In genomic region chr6:140636698-140637402, GRCh38 we compare ENCODE assay signal across 12 cellular contexts.
DNase-seq lines count a peak whose midpoint lies in the region; ATAC-seq, FAIRE-seq and TF ChIP-seq lines count a peak whose summit lies in the region.
"Had no signal": no experiment of that assay in that cellular context is flagged by ENCODE, and none has a peak within 500 bp of the region (broad histone marks: within the 10 kb centered on the region; RNA-seq: fewer than 3 reads in every experiment).

No MANE protein-coding gene starts in this region.

- H3K4me1 ChIP-seq in HUES64 (ENCODE audit: insufficient read depth, low read length) (peaks cover 13% of the 10 kb centered on the region; the same call in 1 of the 2 replicates), K562 (replicated peaks in 1 of 2; ENCODE audit: control insufficient read depth in 2 of 2, insufficient read depth in 2 of 2, low read length in 2 of 2) (no peaks in the 10 kb centered on the region)

- no peak for ATAC-seq in K562
- no peak for ATAC-seq in stimulated activated memory B cell treated with anti-CD40 and anti-IgM and Interleukin-4, amounts not matched to agents 10 μg/mL and 1 μg/mL and 100 μg/mL, for 72 hours
- ATAC-seq: mucosa of descending colon had no signal

- CTCF ChIA-PET in K562 (lab: Yijun Ruan, JAX; ENCODE audit: low intra/inter-chr PET ratio) (no interaction called here), Calu3 (lab: Charles Lee) (interaction anchor here (0.7 kb wide), 1 partner anchor 149 kb away, joined by 3 read pairs; no protein-coding TSS in a partner anchor)

- peak overlapping the region; percentile 24 for H3K4me3 Mint-ChIP-seq in stimulated activated memory B cell treated with anti-CD40 and anti-IgM and Interleukin-4, amounts not matched to agents 10 μg/mL and 1 μg/mL and 100 μg/mL, for 72 hours
- H3K4me3 Mint-ChIP-seq in Calu3 (ENCODE audit: low read depth, unreplicated experiment) = no peak overlapping the region
- H3K4me3 Mint-ChIP-seq: activated naive CD4-positive, alpha-beta T cell treated with anti-CD3 and anti-CD28 coated beads, Interleukin-2, amount 50 U/mL, for 24 hours had no signal

- H4K20me1 ChIP-seq in K562 (replicated peaks; ENCODE audit: control insufficient read depth, insufficient read depth, low read length) = no peaks in the 10 kb centered on the region

- no peaks in the 10 kb centered on the region for H3K36me3 Mint-ChIP-seq in stimulated activated memory B cell treated with anti-CD40 and anti-IgM and Interleukin-4, amounts not matched to agents 10 μg/mL and 1 μg/mL and 100 μg/mL, for 72 hours
- H3K36me3 Mint-ChIP-seq in Calu3 (ENCODE audit: insufficient read depth, unreplicated experiment) = no peaks in the 10 kb centered on the region
- H3K36me3 Mint-ChIP-seq: activated naive CD4-positive, alpha-beta T cell treated with anti-CD3 and anti-CD28 coated beads, Interleukin-2, amount 50 U/mL, for 24 hours had no signal

- no peak overlapping the region for H3K4me2 ChIP-seq in K562 (ENCODE audit: insufficient read depth, low read length)

- BruUV-seq in K562 (replicated peaks; lab: Mats Ljungman, UMichigan) (no TSS peak), Calu3 (replicated peaks; lab: Mats Ljungman, UMichigan) (no TSS peak)

- H3K27ac ChIP-seq in HUES64 (ENCODE audit: low read depth, low read length) (peak overlapping the region; percentile 56; the same call in 1 of the 2 replicates), K562 (ENCODE audit: extremely low read depth, low read depth, low read length) (no peak overlapping the region)
- H3K27ac ChIP-seq: epithelial cell of prostate had no signal

- H3K4me3 ChIP-seq in HUES64 (ENCODE audit: low read length) = no peak overlapping the region
- H3K4me3 ChIP-seq in K562 = no peak overlapping the region
- H3K4me3 ChIP-seq: mucosa of descending colon had no signal

- intact Hi-C loops in K562 (cut with micrococcal nuclease) = no loop called here
- intact Hi-C loops in Calu3 (cut with micrococcal nuclease; ENCODE audit: unreplicated experiment) = no loop called here

- 77% methylated on average over 4 of the region's 4 CpGs for WGBS in HUES64
- 52% methylated on average over 4 of the region's 4 CpGs for WGBS in K562 (ENCODE audit: insufficient coverage, low coverage, missing lambda C conversion rate)

- H3K79me2 ChIP-seq in K562 (ENCODE audit: control insufficient read depth, insufficient read depth, low read length) = no peaks in the 10 kb centered on the region

- no peak for TF ChIP-seq POLR2A in K562 (conservative IDR thresholded peaks at IDR 0.05)

- peaks cover 19% of the 10 kb centered on the region for H3K4me1 Mint-ChIP-seq in stimulated activated memory B cell treated with anti-CD40 and anti-IgM and Interleukin-4, amounts not matched to agents 10 μg/mL and 1 μg/mL and 100 μg/mL, for 72 hours
- H3K4me1 Mint-ChIP-seq in Calu3 (ENCODE audit: low read depth, unreplicated experiment) = no peaks in the 10 kb centered on the region
- H3K4me1 Mint-ChIP-seq: activated naive CD4-positive, alpha-beta T cell treated with anti-CD3 and anti-CD28 coated beads, Interleukin-2, amount 50 U/mL, for 24 hours had no signal

- in situ Hi-C loops in K562 (cut with MboI) = no loop called here

- POLR2A ChIA-PET in K562 (lab: Yijun Ruan, JAX) = no interaction called here

- H3K9me3 ChIP-seq in HUES64 (ENCODE audit: insufficient read depth, low read depth, low read length) (no peaks in the 10 kb centered on the region), K562 (replicated peaks; ENCODE audit: control insufficient read depth, insufficient read depth, low read depth, low read length) (no peaks in the 10 kb centered on the region)
- H3K9me3 ChIP-seq: mucosa of descending colon had no signal

- FAIRE-seq in K562 (lab: Jason Lieb, UNC) = no peak

- H3K9ac ChIP-seq in HUES64 (ENCODE audit: low read depth, low read length) (0 out of 2 replicates have a peak overlapping the region, but pooled peaks have one; percentile 10), K562 (ENCODE audit: insufficient read depth in 1 of 2, low read depth in 2 of 2, low read length in 2 of 2) (no peak overlapping the region)

- no peaks in the 10 kb centered on the region for H3K9me1 ChIP-seq in K562 (ENCODE audit: control insufficient read depth, insufficient read depth, low read length)

- no peak for TF ChIP-seq EP300 in K562 (IDR thresholded peaks at IDR 0.05; ENCODE audit: low read length)

- H3K36me3 ChIP-seq in HUES64 (ENCODE audit: insufficient read depth, low read length) (no peaks in the 10 kb centered on the region), K562 (ENCODE audit: control insufficient read depth, insufficient read depth, low read length) (no peaks in the 10 kb centered on the region)

- no peak for TF ChIP-seq RAD21 in K562 (CRISPR knock-in tag; conservative IDR thresholded peaks at IDR 0.05 in 1 of 2, IDR thresholded peaks at IDR 0.05 in 1 of 2)

- H3K27ac Mint-ChIP-seq in stimulated activated memory B cell treated with anti-CD40 and anti-IgM and Interleukin-4, amounts not matched to agents 10 μg/mL and 1 μg/mL and 100 μg/mL, for 72 hours = no peak overlapping the region
- H3K27ac Mint-ChIP-seq in Calu3 (ENCODE audit: unreplicated experiment) = no peak overlapping the region
- H3K27ac Mint-ChIP-seq: activated naive CD4-positive, alpha-beta T cell treated with anti-CD3 and anti-CD28 coated beads, Interleukin-2, amount 50 U/mL, for 24 hours had no signal

- no peaks in the 10 kb centered on the region for H3K27me3 Mint-ChIP-seq in stimulated activated memory B cell treated with anti-CD40 and anti-IgM and Interleukin-4, amounts not matched to agents 10 μg/mL and 1 μg/mL and 100 μg/mL, for 72 hours
- H3K27me3 Mint-ChIP-seq in Calu3 (ENCODE audit: unreplicated experiment) = no peaks in the 10 kb centered on the region

- H2AFZ ChIP-seq in K562 (ENCODE audit: low read depth, low read length) = no peak overlapping the region

- H3K27me3 ChIP-seq in HUES64 (ENCODE audit: insufficient read depth, low read length) = no peaks in the 10 kb centered on the region; the same call in 1 of the 2 replicates
- no peaks in the 10 kb centered on the region for H3K27me3 ChIP-seq in K562 (ENCODE audit: control insufficient read depth in 2 of 2, insufficient read depth in 2 of 2, low read length in 2 of 2)

- DNase-seq in NCI-H526 treated with DMSO at 0.1 percent for 48 hours (lab: John Stamatoyannopoulos, UW) (peak; percentile 15), NCI-H526 (lab: John Stamatoyannopoulos, UW) (no peak), K562 (ENCODE audit: extremely low read depth in 1 of 4, low spot score in 3 of 4) (no peak), Calu3 (no peak), HCEC 1CT (no peak)
- no peak for DNase-seq in central memory CD4-positive, alpha-beta T cell
- DNase-seq: mucosa of descending colon, NCI-H2029 treated with DMSO at 0.1 percent for 48 hours had no signal

- peaks cover 7% of the 10 kb centered on the region for H3K9me3 Mint-ChIP-seq in stimulated activated memory B cell treated with anti-CD40 and anti-IgM and Interleukin-4, amounts not matched to agents 10 μg/mL and 1 μg/mL and 100 μg/mL, for 72 hours
- H3K9me3 Mint-ChIP-seq in Calu3 (ENCODE audit: low read depth, unreplicated experiment) = peaks cover 3% of the 10 kb centered on the region
- H3K9me3 Mint-ChIP-seq: activated naive CD4-positive, alpha-beta T cell treated with anti-CD3 and anti-CD28 coated beads, Interleukin-2, amount 50 U/mL, for 24 hours had no signal

- TF ChIP-seq CTCF in K562 (IDR thresholded peaks at IDR 0.05 in 2 of 3, conservative IDR thresholded peaks at IDR 0.05 in 1 of 3; ENCODE audit: insufficient read depth in 2 of 3, low read depth in 1 of 3, low read length in 3 of 3) (no peak), Calu3 (IDR thresholded peaks at IDR 0.05; ENCODE audit: unreplicated experiment) (no peak)

TF ChIP-seq in K562, 482 proteins besides CTCF, POLR2A, EP300 and RAD21 (continues in another document):
- no peak for TF ChIP-seq ZNF561 (CRISPR knock-in tag; conservative IDR thresholded peaks at IDR 0.05)
- no peak for TF ChIP-seq THRAP3 (IDR thresholded peaks at IDR 0.05; ENCODE audit: borderline replicate concordance)
- no peak for TF ChIP-seq BCL6 (CRISPR knock-in tag; IDR thresholded peaks at IDR 0.05)
- TF ChIP-seq TAF9B (IDR thresholded peaks at IDR 0.05; ENCODE audit: partially characterized antibody) = no peak
- TF ChIP-seq ZBTB5 (IDR thresholded peaks at IDR 0.05) = no peak
- TF ChIP-seq GATAD2A (IDR thresholded peaks at IDR 0.05) = no peak
- no peak for TF ChIP-seq HDAC6 (IDR thresholded peaks at IDR 0.05; ENCODE audit: low read depth, low read length)
- no peak for TF ChIP-seq ZNF655 (CRISPR knock-in tag; IDR thresholded peaks at IDR 0.05)
- TF ChIP-seq PURB (CRISPR knock-in tag; IDR thresholded peaks at IDR 0.05; ENCODE audit: low read depth) = no peak
- no peak for TF ChIP-seq GTF2E2 (tag; IDR thresholded peaks at IDR 0.05)
- TF ChIP-seq BRF1 (IDR thresholded peaks at IDR 0.05; ENCODE audit: borderline replicate concordance, extremely low read depth, insufficient read length) = no peak
- no peak for TF ChIP-seq ZNF780A (CRISPR knock-in tag; IDR thresholded peaks at IDR 0.05)
